Comparison of ENCODE assay signal across 10 cellular contexts in the genomic region with DNA sequence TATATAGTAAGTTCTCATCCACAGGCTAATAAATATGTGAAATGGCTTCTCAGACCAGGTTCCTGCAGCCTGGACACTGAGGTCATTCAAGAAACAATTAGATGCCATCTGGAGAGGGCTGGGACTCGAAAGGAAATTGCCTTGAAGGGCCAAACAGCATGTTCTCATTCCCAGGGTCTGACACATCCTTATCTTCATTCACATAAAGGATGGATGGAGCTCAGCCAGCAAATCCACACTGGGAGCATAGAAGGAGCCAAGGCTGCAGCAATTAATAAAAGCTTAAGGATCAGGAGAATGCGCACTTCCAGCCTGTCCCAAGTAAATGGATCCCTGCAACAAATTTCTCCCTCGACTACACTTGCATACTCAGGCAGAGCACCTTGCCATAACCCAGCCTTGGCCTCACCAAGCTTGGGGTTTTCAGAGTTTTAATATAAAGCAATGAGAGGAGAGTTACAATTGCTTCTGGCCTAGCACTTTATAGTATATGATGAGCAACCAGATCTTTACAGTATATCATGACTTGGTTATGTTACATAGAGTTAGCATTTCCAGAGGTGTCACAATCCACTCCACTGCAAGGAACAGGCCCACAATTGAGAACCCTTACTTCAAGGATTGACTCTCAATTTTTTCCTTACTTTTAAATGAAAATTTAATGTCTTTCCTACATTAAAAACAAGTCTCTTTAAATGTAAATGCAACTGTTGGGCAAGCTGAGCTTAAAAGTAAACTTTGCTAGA. TPM values are rescaled to one million over a fixed set of nuclear protein-coding genes. Genes with fewer than 3 reads are reported as not detected.
A peak's percentile ranks its signal among the peaks of the same experiment; 100 is the strongest.
DNase-seq lines count a peak whose midpoint lies in the region; ATAC-seq and TF ChIP-seq lines count a peak whose summit lies in the region.
"Had no signal": no experiment of that assay in that cellular context is flagged by ENCODE, and none has a peak within 500 bp of the region (broad histone marks: within the 10 kb centered on the region; RNA-seq: fewer than 3 reads in every experiment).

No MANE protein-coding gene starts in this region.

- POLR2A ChIA-PET in activated CD4-positive, alpha-beta T cell treated with anti-CD3 and anti-CD28 coated beads, Interleukin-2, amount 10 ng/mL, durations not matched to agents 7 days and 5 days (lab: Charles Lee), result interaction anchor here (0.6 kb wide), 1 partner anchor 254 kb away, joined by 5 read pairs; no protein-coding TSS in a partner anchor

- H3K27ac Mint-ChIP-seq in activated CD4-positive, alpha-beta T cell treated with anti-CD3 and anti-CD28 coated beads, Interleukin-2, amount 10 ng/mL, durations not matched to agents 7 days and 5 days, result no peak overlapping the region

- H3K4me3 ChIP-seq in foreskin fibroblast (ENCODE audit: low read depth in 1 of 2, low read length in 2 of 2), result no peak overlapping the region

- H3K36me3 Mint-ChIP-seq in activated CD4-positive, alpha-beta T cell treated with anti-CD3 and anti-CD28 coated beads, Interleukin-2, amount 10 ng/mL, durations not matched to agents 7 days and 5 days (ENCODE audit: low read depth), result no peaks in the 10 kb centered on the region

- no peaks in the 10 kb centered on the region for H3K9me3 Mint-ChIP-seq in activated CD4-positive, alpha-beta T cell treated with anti-CD3 and anti-CD28 coated beads, Interleukin-2, amount 10 ng/mL, durations not matched to agents 7 days and 5 days

- CTCF ChIA-PET in activated CD4-positive, alpha-beta T cell treated with anti-CD3 and anti-CD28 coated beads, Interleukin-2, amount 10 ng/mL, durations not matched to agents 7 days and 5 days (lab: Charles Lee), result no interaction called here

- no peak overlapping the region for H3K4me3 Mint-ChIP-seq in activated CD4-positive, alpha-beta T cell treated with anti-CD3 and anti-CD28 coated beads, Interleukin-2, amount 10 ng/mL, durations not matched to agents 7 days and 5 days

- ATAC-seq in SK-N-SH treated with all-trans-retinoic acid at 6 μM for 48 hours, result peak; percentile 79
- ATAC-seq in GM18520 (IDR thresholded peaks at IDR 0.05; ENCODE audit: unreplicated experiment), result no peak

- DNase-seq in HCEC 1CT (peak; percentile 84), foreskin fibroblast (peak; percentile 94 to 95), pulmonary artery endothelial cell (ENCODE audit: low read depth, low spot score) (peak; percentile 97), GM19240 (ENCODE audit: insufficient read length, low spot score) (no peak), SIG-M5 treated with dmso at 0.1 percent for 504 hours (lab: John Stamatoyannopoulos, UW; ENCODE audit: unreplicated experiment) (no peak)
- DNase-seq in activated CD4-positive, alpha-beta T cell treated with anti-CD3 and anti-CD28 coated beads, Interleukin-2, amount 10 ng/mL, durations not matched to agents 7 days and 5 days, result no peak
- DNase-seq: activated CD4-positive, alpha-beta T cell treated with anti-CD3 and anti-CD28 coated beads for 48 hours; KBM-7 had no signal

- no peak for TF ChIP-seq CTCF in foreskin fibroblast (IDR thresholded peaks at IDR 0.05; ENCODE audit: low read depth, low read length)

- no peaks in the 10 kb centered on the region for H3K27me3 Mint-ChIP-seq in activated CD4-positive, alpha-beta T cell treated with anti-CD3 and anti-CD28 coated beads, Interleukin-2, amount 10 ng/mL, durations not matched to agents 7 days and 5 days

- H3K4me1 Mint-ChIP-seq in activated CD4-positive, alpha-beta T cell treated with anti-CD3 and anti-CD28 coated beads, Interleukin-2, amount 10 ng/mL, durations not matched to agents 7 days and 5 days, result no peaks in the 10 kb centered on the region

TF ChIP-seq in SK-N-SH treated with all-trans-retinoic acid at 6 μM for 48 hours, 23 proteins besides CTCF, POLR2A, EP300 and RAD21:
- TF ChIP-seq ZNF565 (CRISPR knock-in tag; conservative IDR thresholded peaks at IDR 0.05; ENCODE audit: low read depth) (no peak), RARB (CRISPR knock-in tag; IDR thresholded peaks at IDR 0.05) (no peak), ESRRG (CRISPR knock-in tag; IDR thresholded peaks at IDR 0.05) (0 out of 2 replicates have a peak, but pooled peaks have one; percentile 29), ZFP3 (CRISPR knock-in tag; IDR thresholded peaks at IDR 0.05) (peak; percentile 58; the same call in 1 of the 2 replicates), ISL1 (CRISPR knock-in tag; IDR thresholded peaks at IDR 0.05) (peak; percentile 78), TCF4 (CRISPR knock-in tag; IDR thresholded peaks at IDR 0.05; ENCODE audit: borderline replicate concordance) (peak; percentile 56; the same call in 1 of the 2 replicates), ARNTL (CRISPR knock-in tag; IDR thresholded peaks at IDR 0.05; ENCODE audit: borderline replicate concordance, low read depth) (no peak)
- TF ChIP-seq, protein P1, sequence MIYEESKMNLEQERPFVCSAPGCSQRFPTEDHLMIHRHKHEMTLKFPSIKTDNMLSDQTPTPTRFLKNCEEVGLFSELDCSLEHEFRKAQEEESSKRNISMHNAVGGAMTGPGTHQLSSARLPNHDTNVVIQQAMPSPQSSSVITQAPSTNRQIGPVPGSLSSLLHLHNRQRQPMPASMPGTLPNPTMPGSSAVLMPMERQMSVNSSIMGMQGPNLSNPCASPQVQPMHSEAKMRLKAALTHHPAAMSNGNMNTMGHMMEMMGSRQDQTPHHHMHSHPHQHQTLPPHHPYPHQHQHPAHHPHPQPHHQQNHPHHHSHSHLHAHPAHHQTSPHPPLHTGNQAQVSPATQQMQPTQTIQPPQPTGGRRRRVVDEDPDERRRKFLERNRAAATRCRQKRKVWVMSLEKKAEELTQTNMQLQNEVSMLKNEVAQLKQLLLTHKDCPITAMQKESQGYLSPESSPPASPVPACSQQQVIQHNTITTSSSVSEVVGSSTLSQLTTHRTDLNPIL (CRISPR knock-in tag; IDR thresholded peaks at IDR 0.05; ENCODE audit: low read depth), result peak; percentile 92
- TF ChIP-seq, protein P2, sequence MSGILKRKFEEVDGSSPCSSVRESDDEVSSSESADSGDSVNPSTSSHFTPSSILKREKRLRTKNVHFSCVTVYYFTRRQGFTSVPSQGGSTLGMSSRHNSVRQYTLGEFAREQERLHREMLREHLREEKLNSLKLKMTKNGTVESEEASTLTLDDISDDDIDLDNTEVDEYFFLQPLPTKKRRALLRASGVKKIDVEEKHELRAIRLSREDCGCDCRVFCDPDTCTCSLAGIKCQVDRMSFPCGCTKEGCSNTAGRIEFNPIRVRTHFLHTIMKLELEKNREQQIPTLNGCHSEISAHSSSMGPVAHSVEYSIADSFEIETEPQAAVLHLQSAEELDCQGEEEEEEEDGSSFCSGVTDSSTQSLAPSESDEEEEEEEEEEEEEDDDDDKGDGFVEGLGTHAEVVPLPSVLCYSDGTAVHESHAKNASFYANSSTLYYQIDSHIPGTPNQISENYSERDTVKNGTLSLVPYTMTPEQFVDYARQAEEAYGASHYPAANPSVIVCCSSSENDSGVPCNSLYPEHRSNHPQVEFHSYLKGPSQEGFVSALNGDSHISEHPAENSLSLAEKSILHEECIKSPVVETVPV (CRISPR knock-in tag; IDR thresholded peaks at IDR 0.05), result no peak
- TF ChIP-seq, protein P3, sequence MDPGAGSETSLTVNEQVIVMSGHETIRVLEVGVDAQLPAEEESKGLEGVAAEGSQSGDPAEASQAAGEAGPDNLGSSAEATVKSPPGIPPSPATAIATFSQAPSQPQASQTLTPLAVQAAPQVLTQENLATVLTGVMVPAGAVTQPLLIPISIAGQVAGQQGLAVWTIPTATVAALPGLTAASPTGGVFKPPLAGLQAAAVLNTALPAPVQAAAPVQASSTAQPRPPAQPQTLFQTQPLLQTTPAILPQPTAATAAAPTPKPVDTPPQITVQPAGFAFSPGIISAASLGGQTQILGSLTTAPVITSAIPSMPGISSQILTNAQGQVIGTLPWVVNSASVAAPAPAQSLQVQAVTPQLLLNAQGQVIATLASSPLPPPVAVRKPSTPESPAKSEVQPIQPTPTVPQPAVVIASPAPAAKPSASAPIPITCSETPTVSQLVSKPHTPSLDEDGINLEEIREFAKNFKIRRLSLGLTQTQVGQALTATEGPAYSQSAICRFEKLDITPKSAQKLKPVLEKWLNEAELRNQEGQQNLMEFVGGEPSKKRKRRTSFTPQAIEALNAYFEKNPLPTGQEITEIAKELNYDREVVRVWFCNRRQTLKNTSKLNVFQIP (CRISPR knock-in tag; IDR thresholded peaks at IDR 0.05; ENCODE audit: borderline replicate concordance, low read depth), result no peak

RNA-seq across cellular contexts. Expression of a gene that starts 55.9 kb away (rescaled TPM):
- total RNA-seq in pulmonary artery endothelial cell, result 46.5 and 53.8 TPM in 2 replicates
- total RNA-seq in activated CD4-positive, alpha-beta T cell treated with anti-CD3 and anti-CD28 coated beads, Interleukin-2, amount 10 ng/mL, durations not matched to agents 7 days and 5 days, result under 1 TPM; 0.42 to 0.67 TPM

Comparison
In these comparisons a context has a peak if more than half of its experiments do, and no peak if none do; other contexts are left out.
1. DNase-seq: peak in HCEC 1CT (single experiment), foreskin fibroblast (2 of 2) and pulmonary artery endothelial cell (single experiment); none in activated CD4-positive, alpha-beta T cell treated with anti-CD3 and anti-CD28 coated beads, Interleukin-2, amount 10 ng/mL, durations not matched to agents 7 days and 5 days (single experiment), GM19240 (single experiment) and SIG-M5 treated with dmso at 0.1 percent for 504 hours (single experiment).
2. RNA of a gene that starts 55.9 kb away (total RNA-seq): 46.5 to 53.8 TPM in pulmonary artery endothelial cell; 0.42 to 0.67 TPM in activated CD4-positive, alpha-beta T cell treated with anti-CD3 and anti-CD28 coated beads, Interleukin-2, amount 10 ng/mL, durations not matched to agents 7 days and 5 days; every median in the first group is over 10 times any median in the second.